19 cellular contexts compared by ENCODE assay signal in the genomic region with DNA sequence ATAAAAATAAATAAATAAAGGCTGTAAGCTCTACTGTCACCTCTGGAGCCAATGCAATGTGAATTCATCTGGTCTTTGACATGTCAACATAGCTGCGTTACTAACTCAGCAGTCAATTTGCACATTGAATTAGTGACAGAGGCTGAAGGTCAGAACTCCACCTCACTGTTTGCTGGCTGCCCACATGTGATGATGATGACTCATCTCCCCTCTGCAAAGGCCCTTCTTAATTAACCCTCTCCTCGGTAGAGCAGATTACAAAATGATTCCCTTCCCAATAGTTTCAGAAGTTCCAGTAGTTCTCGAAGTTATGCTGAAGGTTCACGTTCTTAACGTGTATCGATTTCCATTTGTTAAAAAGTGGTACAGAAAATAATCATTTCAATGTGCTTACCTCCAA.
DNase-seq lines count a peak whose midpoint lies in the region; ATAC-seq and TF ChIP-seq lines count a peak whose summit lies in the region.
"Had no signal": no experiment of that assay in that cellular context is flagged by ENCODE, and none has a peak within 500 bp of the region (broad histone marks: within the 10 kb centered on the region; RNA-seq: fewer than 3 reads in every experiment).

No MANE protein-coding gene starts in this region.

- peaks cover 2% of the 10 kb centered on the region for H3K27me3 ChIP-seq in mammary epithelial cell (ENCODE audit: insufficient read depth, low read length)
- H3K27me3 ChIP-seq in neural progenitor cell, result no peaks in the 10 kb centered on the region
- H3K27me3 ChIP-seq: pancreas, testis had no signal

- WGBS in mammary epithelial cell (ENCODE audit: low coverage, missing lambda C conversion rate), result 81% methylated on average over 6 of the region's 6 CpGs

- TF ChIP-seq CTCF in mammary epithelial cell (conservative IDR thresholded peaks at IDR 0.05 in 1 of 2, IDR thresholded peaks at IDR 0.05 in 1 of 2; ENCODE audit: extremely low read depth in 1 of 2, insufficient read depth in 1 of 2, low read depth in 1 of 2, low read length in 2 of 2) (no peak), neural progenitor cell (IDR thresholded peaks at IDR 0.05) (no peak), foreskin fibroblast (IDR thresholded peaks at IDR 0.05; ENCODE audit: low read depth, low read length) (no peak)

- peak overlapping the region; percentile 21 for H3K27ac Mint-ChIP-seq in neural progenitor cell
- H3K27ac Mint-ChIP-seq: activated CD4-positive, alpha-beta memory T cell treated with anti-CD3 and anti-CD28 coated beads, Interleukin-2, amount 10 ng/mL, durations not matched to agents 7 days and 5 days; activated naive CD8-positive, alpha-beta T cell treated with anti-CD3 and anti-CD28 coated beads, Interleukin-2, amount 50 U/mL, for 24 hours; activated T-cell treated with anti-CD3 and anti-CD28 coated beads, Interleukin-2, amount 50 U/mL, for 72 hours; effector memory CD8-positive, alpha-beta T cell had no signal

- ATAC-seq in HG02938 (IDR thresholded peaks at IDR 0.05; ENCODE audit: unreplicated experiment), result no peak
- ATAC-seq: activated naive CD8-positive, alpha-beta T cell treated with anti-CD3 and anti-CD28 coated beads, Interleukin-2, amount 50 U/mL, for 24 hours; activated T-cell treated with anti-CD3 and anti-CD28 coated beads, Interleukin-2, amount 50 U/mL, for 72 hours; effector memory CD8-positive, alpha-beta T cell; Panc1; pancreas had no signal

- H3K4me1 ChIP-seq in mammary epithelial cell (ENCODE audit: insufficient read depth, low read length) (no peaks in the 10 kb centered on the region), neural progenitor cell (no peaks in the 10 kb centered on the region)
- H3K4me1 ChIP-seq: pancreas, testis had no signal

- H3K79me2 ChIP-seq in mammary epithelial cell (ENCODE audit: insufficient read depth, low read length) (no peaks in the 10 kb centered on the region), neural progenitor cell (ENCODE audit: low read depth) (no peaks in the 10 kb centered on the region)

- H3K9ac ChIP-seq in mammary epithelial cell (ENCODE audit: insufficient read depth, low read length) (no peak overlapping the region), neural progenitor cell (no peak overlapping the region)

- H3K4me3 ChIP-seq in mammary epithelial cell (replicated peaks in 1 of 3; ENCODE audit: insufficient read depth in 1 of 3, low read depth in 2 of 3, low read length in 3 of 3) (no peak overlapping the region), neural progenitor cell (no peak overlapping the region), foreskin fibroblast (ENCODE audit: low read depth in 1 of 2, low read length in 2 of 2) (no peak overlapping the region)
- H3K4me3 ChIP-seq: pancreas, testis had no signal

- H2AFZ ChIP-seq in mammary epithelial cell (ENCODE audit: low read depth, low read length) (no peak overlapping the region), neural progenitor cell (replicated peaks) (no peak overlapping the region)

- intact Hi-C loops in mammary epithelial cell (cut with micrococcal nuclease), result no loop called here

- H3K9me3 ChIP-seq in mammary epithelial cell (replicated peaks; ENCODE audit: insufficient read depth, low read length) (no peaks in the 10 kb centered on the region), neural progenitor cell (ENCODE audit: low read depth) (no peaks in the 10 kb centered on the region)
- H3K9me3 ChIP-seq: pancreas, testis had no signal

- H3K27ac ChIP-seq in mammary epithelial cell (ENCODE audit: insufficient read depth, low read depth, low read length) (no peak overlapping the region), neural progenitor cell (no peak overlapping the region)
- H3K27ac ChIP-seq: pancreas, testis had no signal

- CTCF ChIA-PET in mammary epithelial cell (lab: Charles Lee; ENCODE audit: low non-redundant PET), result no interaction called here

- H4K20me1 ChIP-seq in mammary epithelial cell (ENCODE audit: insufficient read depth, low read length) (no peaks in the 10 kb centered on the region), neural progenitor cell (ENCODE audit: low read depth) (no peaks in the 10 kb centered on the region)

- H3K4me2 ChIP-seq in mammary epithelial cell (ENCODE audit: insufficient read depth, low read depth, low read length) (no peak overlapping the region), neural progenitor cell (no peak overlapping the region)

- in situ Hi-C loops in mammary epithelial cell (cut with MboI; ENCODE audit: low sequenced_read_pairs in 2 of 2), result no loop called here

- peak; percentile 65 for DNase-seq in H4 (ENCODE audit: low spot score)
- DNase-seq in M059J (ENCODE audit: low read depth), result peak; percentile 19
- peak; percentile 2 for DNase-seq in mammary epithelial cell
- no peak for DNase-seq in neural progenitor cell (ENCODE audit: low spot score)
- DNase-seq in foreskin fibroblast, result no peak
- DNase-seq in cortex of kidney (lab: John Stamatoyannopoulos, UW), result no peak
- DNase-seq: activated CD4-positive, alpha-beta memory T cell treated with anti-CD3 and anti-CD28 coated beads, Interleukin-2, amount 10 ng/mL, durations not matched to agents 7 days and 5 days; activated naive CD8-positive, alpha-beta T cell treated with anti-CD3 and anti-CD28 coated beads, Interleukin-2, amount 50 U/mL, for 24 hours; activated T-cell treated with anti-CD3 and anti-CD28 coated beads, Interleukin-2, amount 50 U/mL, for 72 hours; caudate nucleus; DMS 273 treated with DMSO at 0.1 percent for 48 hours; effector memory CD8-positive, alpha-beta T cell; HCEC 1CT; NCI-H1694; NCI-H510A; pancreas; testis had no signal

- H3K4me3 Mint-ChIP-seq in neural progenitor cell, result no peak overlapping the region
- H3K4me3 Mint-ChIP-seq: activated CD4-positive, alpha-beta memory T cell treated with anti-CD3 and anti-CD28 coated beads, Interleukin-2, amount 10 ng/mL, durations not matched to agents 7 days and 5 days; activated naive CD8-positive, alpha-beta T cell treated with anti-CD3 and anti-CD28 coated beads, Interleukin-2, amount 50 U/mL, for 24 hours; activated T-cell treated with anti-CD3 and anti-CD28 coated beads, Interleukin-2, amount 50 U/mL, for 72 hours; effector memory CD8-positive, alpha-beta T cell had no signal

- no peaks in the 10 kb centered on the region for H3K9me3 Mint-ChIP-seq in neural progenitor cell
- H3K9me3 Mint-ChIP-seq: activated T-cell treated with anti-CD3 and anti-CD28 coated beads, Interleukin-2, amount 50 U/mL, for 72 hours had no signal

- H3K36me3 ChIP-seq in mammary epithelial cell (ENCODE audit: insufficient read depth, low read length) (no peaks in the 10 kb centered on the region), neural progenitor cell (no peaks in the 10 kb centered on the region)
- H3K36me3 ChIP-seq: pancreas had no signal

- H3K36me3 Mint-ChIP-seq in neural progenitor cell, result no peaks in the 10 kb centered on the region

- dilution Hi-C loops in mammary epithelial cell (cut with HindIII; ENCODE audit: low sequenced_read_pairs), result no loop called here

- H3F3A ChIP-seq in neural progenitor cell (ENCODE audit: low read depth), result no peaks in the 10 kb centered on the region

- H3K27me3 Mint-ChIP-seq in neural progenitor cell (ENCODE audit: insufficient read depth, low read depth), result peaks cover 2% of the 10 kb centered on the region
- H3K27me3 Mint-ChIP-seq: activated CD4-positive, alpha-beta memory T cell treated with anti-CD3 and anti-CD28 coated beads, Interleukin-2, amount 10 ng/mL, durations not matched to agents 7 days and 5 days; activated naive CD8-positive, alpha-beta T cell treated with anti-CD3 and anti-CD28 coated beads, Interleukin-2, amount 50 U/mL, for 24 hours; effector memory CD8-positive, alpha-beta T cell had no signal

- BruUV-seq in mammary epithelial cell (replicated peaks; lab: Mats Ljungman, UMichigan), result no TSS peak

- peaks cover 6% of the 10 kb centered on the region for H3K4me1 Mint-ChIP-seq in neural progenitor cell
- H3K4me1 Mint-ChIP-seq: activated CD4-positive, alpha-beta memory T cell treated with anti-CD3 and anti-CD28 coated beads, Interleukin-2, amount 10 ng/mL, durations not matched to agents 7 days and 5 days; activated naive CD8-positive, alpha-beta T cell treated with anti-CD3 and anti-CD28 coated beads, Interleukin-2, amount 50 U/mL, for 24 hours had no signal

Comparison
In these comparisons a context has a peak if more than half of its experiments do, and no peak if none do; other contexts are left out.
1. DNase-seq: peak in H4 (single experiment), M059J (single experiment) and mammary epithelial cell (single experiment); none in neural progenitor cell (single experiment), foreskin fibroblast (0 of 2) and cortex of kidney (single experiment).